Comparison of ENCODE assay signal across 8 cellular contexts in genomic region chr18:46917808-46918600, GRCh38. TPM values are rescaled to one million over a fixed set of nuclear protein-coding genes. Genes with fewer than 3 reads are reported as not detected.
DNase-seq lines count a peak whose midpoint lies in the region; ATAC-seq, FAIRE-seq and TF ChIP-seq lines count a peak whose summit lies in the region.

No MANE protein-coding gene starts in this region.

- H3K36me3 ChIP-seq in WERI-Rb-1, result no peaks in the 10 kb centered on the region; the same call in 1 of the 2 replicates

- peak overlapping the region; percentile 84 for H3K27ac ChIP-seq in C4-2B
- peak overlapping the region; percentile 89 for H3K27ac ChIP-seq in WERI-Rb-1

- TF ChIP-seq CTCF in C4-2B (conservative IDR thresholded peaks at IDR 0.05), result no peak
- TF ChIP-seq CTCF in WERI-Rb-1 (IDR thresholded peaks at IDR 0.05; ENCODE audit: low read depth, low read length), result no peak
- no peak for TF ChIP-seq CTCF in natural killer cell (IDR thresholded peaks at IDR 0.05)

- no peaks in the 10 kb centered on the region for H3K27me3 ChIP-seq in WERI-Rb-1 (ENCODE audit: insufficient read depth, low read depth, severe bottlenecking)

- peaks cover 37 to 43% of the 10 kb centered on the region in 2 donors for H3K4me1 Mint-ChIP-seq in natural killer cell

- FAIRE-seq in GM18507 (lab: Jason Lieb, UNC), result peak; percentile 42

- peaks cover 6% of the 10 kb centered on the region for H3K9me3 ChIP-seq in WERI-Rb-1 (ENCODE audit: severe bottlenecking)

- DNase-seq in GM18507 (ENCODE audit: extremely low spot score, insufficient read length, low read depth) (peak; percentile 17), WERI-Rb-1 (no peak), natural killer cell (no peak), SKM-1 treated with dmso at 0.1 percent for 144 hours (lab: John Stamatoyannopoulos, UW; ENCODE audit: unreplicated experiment) (no peak)

- H3K4me3 ChIP-seq in WERI-Rb-1 (ENCODE audit: low read depth, low read length), result peak overlapping the region; percentile 44

- ATAC-seq in HG03520 (IDR thresholded peaks at IDR 0.05; ENCODE audit: unreplicated experiment) (peak; percentile 2), esophagus mucosa (peak; percentile 17), natural killer cell (peak; percentile 8 to 18 (median 12)), HG02610 (IDR thresholded peaks at IDR 0.05; ENCODE audit: unreplicated experiment) (no peak)

- no peaks in the 10 kb centered on the region for H3K9me3 Mint-ChIP-seq in natural killer cell

- no peaks in the 10 kb centered on the region for H3K36me3 Mint-ChIP-seq in natural killer cell

- H3K27ac Mint-ChIP-seq in natural killer cell, result peak overlapping the region; percentile 80 to 86

- intact Hi-C loops in natural killer cell (cut with micrococcal nuclease), result no loop called here

- peak overlapping the region; percentile 81 for H3K4me3 Mint-ChIP-seq in natural killer cell

- no peaks in the 10 kb centered on the region for H3K27me3 Mint-ChIP-seq in natural killer cell (ENCODE audit: low read depth in 2 of 2)

RNA-seq across cellular contexts. Expression of gene KATNAL2, which starts 0.6 kb away (rescaled TPM):
- total RNA-seq in esophagus mucosa, result 1.1 TPM
- total RNA-seq in natural killer cell, result 1 to 10 TPM in 1 of 3 donors, under 1 TPM in 2; 0.45 to 1.2 (median 0.52) TPM

RNA-seq across cellular contexts. Expression of gene PIAS2, which starts 0.7 kb away (rescaled TPM):
- 17.8 TPM for total RNA-seq in esophagus mucosa
- total RNA-seq in natural killer cell, result 10 to 100 TPM; 48.9 to 55.9 (median 50.0) TPM
